In genomic region chr10:27531336-27531847, GRCh38 we compare ENCODE assay signal across 20 cellular contexts. TPM values are rescaled to one million over a fixed set of nuclear protein-coding genes. Genes with fewer than 3 reads are reported as not detected.
DNase-seq lines count a peak whose midpoint lies in the region; ATAC-seq, FAIRE-seq and TF ChIP-seq lines count a peak whose summit lies in the region.
"Had no signal": no experiment of that assay in that cellular context is flagged by ENCODE, and none has a peak within 500 bp of the region (broad histone marks: within the 10 kb centered on the region; RNA-seq: fewer than 3 reads in every experiment).

No MANE protein-coding gene starts in this region.

- H4K20me1 ChIP-seq in K562 (replicated peaks; ENCODE audit: control insufficient read depth, insufficient read depth, low read length): no peaks in the 10 kb centered on the region

- no peaks in the 10 kb centered on the region for H3K9me1 ChIP-seq in K562 (ENCODE audit: control insufficient read depth, insufficient read depth, low read length)

- BruUV-seq in K562 (replicated peaks; lab: Mats Ljungman, UMichigan): no TSS peak

- POLR2A ChIA-PET in K562 (lab: Yijun Ruan, JAX): interaction anchor here (1.5 kb wide), 1 partner anchor 12 kb away, joined by 3 read pairs; no protein-coding TSS in a partner anchor

- H3K4me3 Mint-ChIP-seq in activated naive CD4-positive, alpha-beta T cell treated with anti-CD3 and anti-CD28 coated beads for 36 hours: no peak overlapping the region
- H3K4me3 Mint-ChIP-seq in progenitor cell of endocrine pancreas (ENCODE audit: low read depth): no peak overlapping the region

- intact Hi-C loops in activated naive CD4-positive, alpha-beta T cell treated with anti-CD3 and anti-CD28 coated beads for 36 hours (cut with micrococcal nuclease): loop anchor here (2.0 kb wide), 1 partner anchor 17 kb away; no protein-coding TSS in a partner anchor
- intact Hi-C loops in K562 (cut with micrococcal nuclease): no loop called here

- H3K4me1 Mint-ChIP-seq in activated naive CD4-positive, alpha-beta T cell treated with anti-CD3 and anti-CD28 coated beads for 36 hours (ENCODE audit: low read depth): peaks cover 38% of the 10 kb centered on the region
- H3K4me1 Mint-ChIP-seq in progenitor cell of endocrine pancreas (ENCODE audit: low read depth): peaks cover 3% of the 10 kb centered on the region

- CTCF ChIA-PET in activated naive CD4-positive, alpha-beta T cell treated with anti-CD3 and anti-CD28 coated beads for 36 hours (lab: Charles Lee): no interaction called here
- CTCF ChIA-PET in K562 (lab: Yijun Ruan, JAX; ENCODE audit: low intra/inter-chr PET ratio): no interaction called here

- peak overlapping the region; percentile 47 for H3K27ac Mint-ChIP-seq in activated naive CD4-positive, alpha-beta T cell treated with anti-CD3 and anti-CD28 coated beads for 36 hours
- H3K27ac Mint-ChIP-seq in progenitor cell of endocrine pancreas: peak overlapping the region; percentile 53

- ATAC-seq in K562: no peak
- ATAC-seq in GM18505 (IDR thresholded peaks at IDR 0.05; ENCODE audit: unreplicated experiment): no peak
- ATAC-seq in GM21515 (IDR thresholded peaks at IDR 0.05; ENCODE audit: unreplicated experiment): no peak
- ATAC-seq: left lung, Right ventricle myocardium inferior had no signal

- DNase-seq in activated naive CD4-positive, alpha-beta T cell treated with anti-CD3 and anti-CD28 coated beads for 36 hours: no peak
- DNase-seq in activated naive CD4-positive, alpha-beta T cell treated with anti-CD3 and anti-CD28 coated beads, Interleukin-2, amount 50 U/mL, for 16 hours: no peak
- DNase-seq in SK-N-MC (ENCODE audit: low read depth, low spot score) (no peak), K562 (ENCODE audit: extremely low read depth in 1 of 4, low spot score in 3 of 4) (no peak), progenitor cell of endocrine pancreas (ENCODE audit: low spot score, unreplicated experiment) (no peak), frontal cortex (ENCODE audit: low spot score in 2 of 2) (no peak)
- DNase-seq: activated gamma-delta T cell; Caco-2; effector memory CD4-positive, alpha-beta T cell; GM23248; left lung; NCI-H1417; NCI-H2107; NCI-H526 treated with DMSO at 0.1 percent for 48 hours; nucleus accumbens; testis had no signal

- no peak overlapping the region for H2AFZ ChIP-seq in K562 (ENCODE audit: low read depth, low read length)
- H2AFZ ChIP-seq: GM23248 had no signal

- no peaks in the 10 kb centered on the region for H3K9me3 Mint-ChIP-seq in activated naive CD4-positive, alpha-beta T cell treated with anti-CD3 and anti-CD28 coated beads for 36 hours
- H3K9me3 Mint-ChIP-seq in progenitor cell of endocrine pancreas (ENCODE audit: low read depth): no peaks in the 10 kb centered on the region

- H3K9ac ChIP-seq in SK-N-MC (ENCODE audit: insufficient read length) (no peak overlapping the region), K562 (ENCODE audit: insufficient read depth in 1 of 2, low read depth in 2 of 2, low read length in 2 of 2) (no peak overlapping the region)
- H3K9ac ChIP-seq: GM23248 had no signal

- TF ChIP-seq CTCF in K562 (IDR thresholded peaks at IDR 0.05 in 2 of 3, conservative IDR thresholded peaks at IDR 0.05 in 1 of 3; ENCODE audit: insufficient read depth in 2 of 3, low read depth in 1 of 3, low read length in 3 of 3) (no peak), progenitor cell of endocrine pancreas (IDR thresholded peaks at IDR 0.05; ENCODE audit: unreplicated experiment) (no peak)

- TF ChIP-seq EP300 in K562 (IDR thresholded peaks at IDR 0.05; ENCODE audit: low read length): no peak

- H3K9me3 ChIP-seq in SK-N-MC (ENCODE audit: low read depth, low read length): no peaks in the 10 kb centered on the region
- H3K9me3 ChIP-seq in K562 (replicated peaks; ENCODE audit: control insufficient read depth, insufficient read depth, low read depth, low read length): no peaks in the 10 kb centered on the region
- H3K9me3 ChIP-seq: Caco-2, left lung, right atrium auricular region, testis had no signal

- H3K4me3 ChIP-seq in SK-N-MC (0 out of 2 replicates have a peak overlapping the region, but pooled peaks have one; percentile 9), K562 (no peak overlapping the region)
- H3K4me3 ChIP-seq: GM23248, left lung, right atrium auricular region, testis had no signal

- H3K4me2 ChIP-seq in K562 (ENCODE audit: insufficient read depth, low read length): no peak overlapping the region

- H3K27me3 ChIP-seq in K562 (ENCODE audit: control insufficient read depth in 2 of 2, insufficient read depth in 2 of 2, low read length in 2 of 2): no peaks in the 10 kb centered on the region
- H3K27me3 ChIP-seq: left lung, right atrium auricular region, testis had no signal

- in situ Hi-C loops in K562 (cut with MboI): no loop called here

- H3K36me3 Mint-ChIP-seq in activated naive CD4-positive, alpha-beta T cell treated with anti-CD3 and anti-CD28 coated beads for 36 hours (ENCODE audit: low read depth): peaks cover 6% of the 10 kb centered on the region
- peaks cover 4% of the 10 kb centered on the region for H3K36me3 Mint-ChIP-seq in progenitor cell of endocrine pancreas (ENCODE audit: insufficient read depth)

- TF ChIP-seq POLR2A in K562 (conservative IDR thresholded peaks at IDR 0.05): no peak
- no peak for TF ChIP-seq POLR2A in GM18505 (IDR thresholded peaks at IDR 0.05; ENCODE audit: borderline replicate concordance, extremely low read depth, insufficient read depth, insufficient read length)

- H3K27ac ChIP-seq in SK-N-MC: peak overlapping the region; percentile 98
- H3K27ac ChIP-seq in K562 (ENCODE audit: extremely low read depth, low read depth, low read length): peak overlapping the region; percentile 35; the same call in 1 of the 3 replicates
- H3K27ac ChIP-seq: GM23248, left lung, right atrium auricular region, testis had no signal

- no peak for TF ChIP-seq RAD21 in K562 (CRISPR knock-in tag; conservative IDR thresholded peaks at IDR 0.05 in 1 of 2, IDR thresholded peaks at IDR 0.05 in 1 of 2)

- FAIRE-seq in K562 (lab: Jason Lieb, UNC) (no peak), frontal cortex (lab: Jason Lieb, UNC) (no peak)

- H3K79me2 ChIP-seq in K562 (ENCODE audit: control insufficient read depth, insufficient read depth, low read length): peaks cover 64% of the 10 kb centered on the region

- 68% methylated on average over 2 of the region's 3 CpGs for WGBS in K562 (ENCODE audit: insufficient coverage, low coverage, missing lambda C conversion rate)

- H3K27me3 Mint-ChIP-seq in activated naive CD4-positive, alpha-beta T cell treated with anti-CD3 and anti-CD28 coated beads for 36 hours (ENCODE audit: low read depth): no peaks in the 10 kb centered on the region
- no peaks in the 10 kb centered on the region for H3K27me3 Mint-ChIP-seq in progenitor cell of endocrine pancreas

- H3K36me3 ChIP-seq in SK-N-MC (ENCODE audit: insufficient read depth, low read length): peaks cover 22% of the 10 kb centered on the region
- H3K36me3 ChIP-seq in K562 (ENCODE audit: control insufficient read depth, insufficient read depth, low read length): peaks cover 28% of the 10 kb centered on the region

- H3K4me1 ChIP-seq in K562 (replicated peaks in 1 of 2; ENCODE audit: control insufficient read depth in 2 of 2, insufficient read depth in 2 of 2, low read length in 2 of 2): peaks cover 2 to 28% of the 10 kb centered on the region in 2 experiments

RNA-seq across cellular contexts. Expression of gene RAB18, which starts 27.3 kb away (rescaled TPM):
- total RNA-seq in activated naive CD4-positive, alpha-beta T cell treated with anti-CD3 and anti-CD28 coated beads for 36 hours: 10 to 100 TPM; 35.4 to 41.3 TPM
- total RNA-seq in K562 (2011; cell fraction: chromatin; rRNA removed; ENCODE audit: low replicate concordance): 28.2 and 92.9 TPM in 2 replicates
- 12.0 and 14.6 TPM in 2 replicates for total RNA-seq in K562 (2011; cell fraction: nucleolus; rRNA removed)
- 50.4 and 96.9 TPM in 2 replicates for total RNA-seq in K562 (2011; cell fraction: nucleoplasm; rRNA removed)
- total RNA-seq in K562 (2014; rRNA removed) (10.5 and 11.2 TPM in 2 replicates), K562 (2014; rRNA removed; fragmentation: Illumina TruSeq; extraction: Trizol) (35.9 and 42.1 TPM in 2 replicates), K562 (2015; rRNA removed; fragmentation: Illumina TruSeq; extraction: Trizol) (23.5 and 30.0 TPM in 2 replicates), K562 (2021) (32.5 and 37.4 TPM in 2 replicates), progenitor cell of endocrine pancreas (81.0 and 86.1 TPM in 2 replicates), frontal cortex (112 TPM)
- polyA plus RNA-seq in K562 (2011; rRNA removed) (29.5 and 41.0 TPM in 2 replicates), K562 (2014; fragmentation: Illumina TruSeq; extraction: Trizol) (19.6 and 21.4 TPM in 2 replicates), K562 (2014; fragmentation: Nextera tagmentation; extraction: Ambion mirVana) (10 to 100 TPM; 38.6 to 46.3 TPM), K562 (2014; rRNA removed) (21.8 and 22.7 TPM in 2 replicates)
- polyA plus RNA-seq in K562 (2011; cell fraction: cytosol; rRNA removed): 4.5 and 9.8 TPM in 2 replicates
- polyA plus RNA-seq in K562 (2011; cell fraction: nucleus; rRNA removed): 14.9 and 40.7 TPM in 2 replicates
- 23.9 and 29.4 TPM in 2 replicates for polyA plus RNA-seq in K562 (2012)
- 27.8 and 27.9 TPM in 2 replicates for polyA minus RNA-seq in K562 (2011; rRNA and poly(A)+ RNA removed)
- 6.9 and 13.0 TPM in 2 replicates for polyA minus RNA-seq in K562 (2011; cell fraction: cytosol; rRNA and poly(A)+ RNA removed)
- polyA minus RNA-seq in K562 (2011; cell fraction: nucleus; rRNA and poly(A)+ RNA removed): 19.4 and 34.5 TPM in 2 replicates
